ENCODE assay signal across 12 cellular contexts in genomic region chr5:175288048-175288621, GRCh38.
DNase-seq lines count a peak whose midpoint lies in the region; ATAC-seq lines count a peak whose summit lies in the region.
"Had no signal": no experiment of that assay in that cellular context is flagged by ENCODE, and none has a peak within 500 bp of the region (broad histone marks: within the 10 kb centered on the region; RNA-seq: fewer than 3 reads in every experiment).

No MANE protein-coding gene starts in this region.

- H3K9me3 Mint-ChIP-seq in effector memory CD8-positive, alpha-beta T cell: peaks cover 0 to 2% of the 10 kb centered on the region in 2 donors
- no peaks in the 10 kb centered on the region for H3K9me3 Mint-ChIP-seq in activated naive CD8-positive, alpha-beta T cell treated with anti-CD3 and anti-CD28 coated beads, Interleukin-2, amount 50 U/mL, for 24 hours

- no peak overlapping the region for H3K27ac Mint-ChIP-seq in effector memory CD8-positive, alpha-beta T cell
- H3K27ac Mint-ChIP-seq in activated naive CD8-positive, alpha-beta T cell treated with anti-CD3 and anti-CD28 coated beads, Interleukin-2, amount 50 U/mL, for 24 hours: no peak overlapping the region
- H3K27ac Mint-ChIP-seq: activated T-cell treated with anti-CD3 and anti-CD28 coated beads, Interleukin-2, amount 50 U/mL, for 72 hours had no signal

- DNase-seq in ELF-1 (ENCODE audit: low read depth, low spot score) (peak; percentile 20), NCI-H226 (peak; percentile 42), cerebellum (ENCODE audit: low spot score) (peak; percentile 59), occipital lobe (lab: John Stamatoyannopoulos, UW) (peak; percentile 77), NCI-H774 (lab: John Stamatoyannopoulos, UW) (no peak), DMS153 treated with DMSO at 0.1 percent for 48 hours (lab: John Stamatoyannopoulos, UW; ENCODE audit: unreplicated experiment) (no peak)
- no peak for DNase-seq in effector memory CD8-positive, alpha-beta T cell
- no peak for DNase-seq in activated naive CD8-positive, alpha-beta T cell treated with anti-CD3 and anti-CD28 coated beads, Interleukin-2, amount 50 U/mL, for 24 hours
- DNase-seq: activated T-cell treated with anti-CD3 and anti-CD28 coated beads, Interleukin-2, amount 50 U/mL, for 72 hours; colonic mucosa; GDM1; NCI-H2227 treated with DMSO at 0.1 percent for 48 hours had no signal

- peaks cover 9 to 13% of the 10 kb centered on the region in 2 donors for H3K27me3 Mint-ChIP-seq in effector memory CD8-positive, alpha-beta T cell
- H3K27me3 Mint-ChIP-seq in activated naive CD8-positive, alpha-beta T cell treated with anti-CD3 and anti-CD28 coated beads, Interleukin-2, amount 50 U/mL, for 24 hours: peaks cover 10% of the 10 kb centered on the region

- no peaks in the 10 kb centered on the region for H3K4me1 Mint-ChIP-seq in effector memory CD8-positive, alpha-beta T cell (ENCODE audit: low read depth in 2 of 2)
- H3K4me1 Mint-ChIP-seq in activated naive CD8-positive, alpha-beta T cell treated with anti-CD3 and anti-CD28 coated beads, Interleukin-2, amount 50 U/mL, for 24 hours: no peaks in the 10 kb centered on the region

- H3K4me3 Mint-ChIP-seq in effector memory CD8-positive, alpha-beta T cell: no peak overlapping the region
- H3K4me3 Mint-ChIP-seq in activated naive CD8-positive, alpha-beta T cell treated with anti-CD3 and anti-CD28 coated beads, Interleukin-2, amount 50 U/mL, for 24 hours: no peak overlapping the region
- H3K4me3 Mint-ChIP-seq: activated T-cell treated with anti-CD3 and anti-CD28 coated beads, Interleukin-2, amount 50 U/mL, for 72 hours had no signal

- ATAC-seq in effector memory CD8-positive, alpha-beta T cell (replicated peaks): no peak
- no peak for ATAC-seq in activated naive CD8-positive, alpha-beta T cell treated with anti-CD3 and anti-CD28 coated beads, Interleukin-2, amount 50 U/mL, for 24 hours
- ATAC-seq: activated T-cell treated with anti-CD3 and anti-CD28 coated beads, Interleukin-2, amount 50 U/mL, for 72 hours had no signal

- H3K36me3 Mint-ChIP-seq in effector memory CD8-positive, alpha-beta T cell (ENCODE audit: insufficient read depth): no peaks in the 10 kb centered on the region
- H3K36me3 Mint-ChIP-seq in activated naive CD8-positive, alpha-beta T cell treated with anti-CD3 and anti-CD28 coated beads, Interleukin-2, amount 50 U/mL, for 24 hours (ENCODE audit: low read depth): no peaks in the 10 kb centered on the region

Comparison
In these comparisons a context has a peak if more than half of its experiments do, and no peak if none do; other contexts are left out.
1. DNase-seq: peak in ELF-1 (single experiment), NCI-H226 (single experiment), cerebellum (single experiment) and occipital lobe (single experiment); none in NCI-H774 (single experiment), effector memory CD8-positive, alpha-beta T cell (0 of 3), activated naive CD8-positive, alpha-beta T cell treated with anti-CD3 and anti-CD28 coated beads, Interleukin-2, amount 50 U/mL, for 24 hours (single experiment) and DMS153 treated with DMSO at 0.1 percent for 48 hours (single experiment).